In genomic region chr10:86389441-86390193, GRCh38 we compare ENCODE assay signal across 9 cellular contexts. TPM values are rescaled to one million over a fixed set of nuclear protein-coding genes. Genes with fewer than 3 reads are reported as not detected.
DNase-seq lines count a peak whose midpoint lies in the region; ATAC-seq and TF ChIP-seq lines count a peak whose summit lies in the region.
"Had no signal": no experiment of that assay in that cellular context is flagged by ENCODE, and none has a peak within 500 bp of the region (broad histone marks: within the 10 kb centered on the region; RNA-seq: fewer than 3 reads in every experiment).

No MANE protein-coding gene starts in this region.

- no peak overlapping the region for H3K27ac ChIP-seq in 22Rv1
- H3K27ac ChIP-seq in iPS-20b (ENCODE audit: low read length): no peak overlapping the region
- H3K27ac ChIP-seq in stomach smooth muscle (ENCODE audit: low read length): no peak overlapping the region
- H3K27ac ChIP-seq: uterus had no signal

- DNase-seq in activated naive CD8-positive, alpha-beta T cell treated with anti-CD3 and anti-CD28 coated beads, Interleukin-2, amount 10 ng/mL, durations not matched to agents 7 days and 5 days: peak; percentile 50
- DNase-seq in NCI-H1105 treated with DMSO at 0.1 percent for 48 hours (lab: John Stamatoyannopoulos, UW): no peak
- DNase-seq in NCI-H1417 treated with DMSO at 0.1 percent for 48 hours (lab: John Stamatoyannopoulos, UW): no peak

- no peak overlapping the region for H3K27ac Mint-ChIP-seq in activated naive CD8-positive, alpha-beta T cell treated with anti-CD3 and anti-CD28 coated beads, Interleukin-2, amount 10 ng/mL, durations not matched to agents 7 days and 5 days

- H3K36me3 ChIP-seq in iPS-20b (ENCODE audit: insufficient read depth, low read depth, low read length) (no peaks in the 10 kb centered on the region), stomach smooth muscle (ENCODE audit: control insufficient read depth in 2 of 2, insufficient read depth in 2 of 2, low read length in 2 of 2) (no peaks in the 10 kb centered on the region)
- H3K36me3 ChIP-seq: uterus had no signal

- peaks cover 38% of the 10 kb centered on the region for H3K27me3 Mint-ChIP-seq in activated naive CD8-positive, alpha-beta T cell treated with anti-CD3 and anti-CD28 coated beads, Interleukin-2, amount 10 ng/mL, durations not matched to agents 7 days and 5 days

- H3K9ac ChIP-seq in iPS-20b (ENCODE audit: low read depth, low read length): peak overlapping the region; percentile 48; the same call in 1 of the 2 replicates
- no peak overlapping the region for H3K9ac ChIP-seq in stomach smooth muscle (ENCODE audit: low read length in 2 of 2)

- POLR2A ChIA-PET in activated naive CD8-positive, alpha-beta T cell treated with anti-CD3 and anti-CD28 coated beads, Interleukin-2, amount 10 ng/mL, durations not matched to agents 7 days and 5 days (lab: Charles Lee): interaction anchor here (0.6 to 1.1 kb wide), 2 partner anchors 16 to 22 kb away, joined by 3 to 4 read pairs; no protein-coding TSS in a partner anchor

- H3K4me1 ChIP-seq in iPS-20b (ENCODE audit: insufficient read depth, low read length) (peaks cover 3% of the 10 kb centered on the region; the same call in 1 of the 2 replicates), stomach smooth muscle (ENCODE audit: control insufficient read depth, insufficient read depth, low read length) (peaks cover 4% of the 10 kb centered on the region)
- H3K4me1 ChIP-seq: uterus had no signal

- ATAC-seq in GM18873 (IDR thresholded peaks at IDR 0.05; ENCODE audit: low FRiP score, unreplicated experiment) (peak; percentile 57), HG03066 (IDR thresholded peaks at IDR 0.05; ENCODE audit: low read depth, unreplicated experiment) (peak; percentile 58)
- peak; percentile 46 for ATAC-seq in activated naive CD8-positive, alpha-beta T cell treated with anti-CD3 and anti-CD28 coated beads, Interleukin-2, amount 10 ng/mL, durations not matched to agents 7 days and 5 days (ENCODE audit: low read depth)

- no peaks in the 10 kb centered on the region for H3K36me3 Mint-ChIP-seq in activated naive CD8-positive, alpha-beta T cell treated with anti-CD3 and anti-CD28 coated beads, Interleukin-2, amount 10 ng/mL, durations not matched to agents 7 days and 5 days

- H3K9me3 ChIP-seq in iPS-20b (ENCODE audit: insufficient read depth, low read depth, low read length) (no peaks in the 10 kb centered on the region), stomach smooth muscle (ENCODE audit: control insufficient read depth in 2 of 2, low read length in 2 of 2) (no peaks in the 10 kb centered on the region)
- H3K9me3 ChIP-seq: uterus had no signal

- peak overlapping the region; percentile 81 for H3K4me3 Mint-ChIP-seq in activated naive CD8-positive, alpha-beta T cell treated with anti-CD3 and anti-CD28 coated beads, Interleukin-2, amount 10 ng/mL, durations not matched to agents 7 days and 5 days

- H3K27me3 ChIP-seq in iPS-20b (ENCODE audit: insufficient read depth, low read length): peaks cover 50% of the 10 kb centered on the region
- H3K27me3 ChIP-seq in stomach smooth muscle (ENCODE audit: control insufficient read depth in 1 of 2, insufficient read depth in 2 of 2, low read length in 2 of 2): peaks cover 13 to 25% of the 10 kb centered on the region in 2 donors

- H3K9me3 Mint-ChIP-seq in activated naive CD8-positive, alpha-beta T cell treated with anti-CD3 and anti-CD28 coated beads, Interleukin-2, amount 10 ng/mL, durations not matched to agents 7 days and 5 days: no peaks in the 10 kb centered on the region

- peak overlapping the region; percentile 75 for H3K4me3 ChIP-seq in iPS-20b (ENCODE audit: low read length)
- peak overlapping the region; percentile 38 to 52 for H3K4me3 ChIP-seq in stomach smooth muscle (ENCODE audit: low read length in 2 of 2)

- peak; percentile 17 for TF ChIP-seq CTCF in 22Rv1 (IDR thresholded peaks at IDR 0.05)

- H3K4me1 Mint-ChIP-seq in activated naive CD8-positive, alpha-beta T cell treated with anti-CD3 and anti-CD28 coated beads, Interleukin-2, amount 10 ng/mL, durations not matched to agents 7 days and 5 days: peaks cover 5% of the 10 kb centered on the region

RNA-seq across cellular contexts. Expression of gene GRID1, which starts 23.0 kb away (rescaled TPM):
- not detected for total RNA-seq in activated naive CD8-positive, alpha-beta T cell treated with anti-CD3 and anti-CD28 coated beads, Interleukin-2, amount 10 ng/mL, durations not matched to agents 7 days and 5 days
